In the genomic region with DNA sequence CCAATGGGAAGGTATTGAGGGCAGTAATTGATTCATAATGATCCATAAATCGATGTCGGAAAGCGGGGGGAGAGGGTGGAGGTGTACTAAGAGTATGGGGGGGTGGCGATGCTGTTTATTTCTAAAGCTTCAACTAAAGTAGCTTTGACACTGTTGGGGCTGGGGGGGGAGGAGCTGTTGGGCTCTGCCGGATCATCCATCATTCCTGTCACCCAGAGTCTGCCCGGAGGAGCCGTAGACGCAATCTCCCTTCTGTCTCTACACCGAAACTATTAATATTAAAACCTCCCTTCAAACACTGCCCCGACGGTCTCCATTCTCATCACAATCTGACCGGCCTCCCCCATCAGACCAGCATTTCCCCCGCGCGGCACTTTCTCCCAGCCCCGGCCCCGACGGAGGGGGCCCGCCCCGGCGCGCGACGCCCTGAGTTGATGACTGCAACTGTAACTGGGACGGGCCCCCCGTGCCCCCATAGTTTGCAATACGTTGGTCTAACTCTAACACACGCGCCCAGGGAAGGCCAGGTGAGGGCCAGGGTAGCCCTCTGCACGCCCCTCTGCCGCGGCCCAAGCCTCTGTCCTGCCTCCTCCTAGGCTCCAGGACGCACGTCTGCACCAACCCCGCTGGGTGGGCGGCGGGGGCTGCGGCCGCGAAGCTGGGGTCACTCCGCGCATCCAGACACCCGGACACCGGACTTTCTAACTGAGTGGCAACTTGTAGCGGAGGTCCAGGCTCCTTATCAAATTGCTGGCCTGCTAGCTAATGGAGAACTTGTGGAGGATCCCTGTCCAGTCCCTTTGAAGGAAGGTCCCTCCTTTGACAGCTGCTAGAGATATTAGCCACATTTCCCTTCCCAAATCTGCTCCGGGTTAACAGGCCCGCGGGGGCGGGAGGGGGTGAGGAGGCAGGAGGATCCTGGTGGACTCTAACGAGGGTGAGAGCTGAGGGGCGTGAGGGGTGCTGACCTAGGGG, we compare ENCODE assay signal across 12 cellular contexts.
DNase-seq lines count a peak whose midpoint lies in the region; ATAC-seq and TF ChIP-seq lines count a peak whose summit lies in the region.
"Had no signal": no experiment of that assay in that cellular context is flagged by ENCODE, and none has a peak within 500 bp of the region (broad histone marks: within the 10 kb centered on the region; RNA-seq: fewer than 3 reads in every experiment).

No MANE protein-coding gene starts in this region.

- WGBS in esophagus muscularis mucosa, result 13% methylated on average over 26 of the region's 51 CpGs
- WGBS in mesendoderm (ENCODE audit: extremely low coverage, insufficient coverage, low lambda C conversion rate), result no CpG with 5 or more reads among the region's 51 CpGs
- WGBS in upper lobe of left lung, 2 donors, result 21 to 25% methylated on average over 21 to 34 of the region's 51 CpGs

- no peak overlapping the region for H4K8ac ChIP-seq in mesendoderm (ENCODE audit: low read depth, low read length)

- intact Hi-C loops in esophagus muscularis mucosa (cut with DNase I), result no loop called here

- H3K27me3 ChIP-seq in esophagus muscularis mucosa, result peaks cover 0 to 9% (median 3%) of the 10 kb centered on the region in 4 donors
- peaks cover 41% of the 10 kb centered on the region for H3K27me3 ChIP-seq in mesendoderm (ENCODE audit: insufficient read depth, low read length, poor library complexity)
- peaks cover 0 to 34% (median 14%) of the 10 kb centered on the region in 4 donors for H3K27me3 ChIP-seq in upper lobe of left lung

- peak overlapping the region; percentile 53 to 63 (median 56) for H3K4me3 ChIP-seq in esophagus muscularis mucosa
- no peak overlapping the region for H3K4me3 ChIP-seq in mesendoderm (ENCODE audit: low read length)
- H3K4me3 ChIP-seq in upper lobe of left lung, result peak overlapping the region in 3 of 4 donors; percentile 25 to 38 (median 34)

- ATAC-seq in upper lobe of left lung (ENCODE audit: low FRiP score in 2 of 2), result peak; percentile 44 to 61
- no peak for ATAC-seq in HG03025 (IDR thresholded peaks at IDR 0.05; ENCODE audit: low FRiP score, unreplicated experiment)
- ATAC-seq: natural killer cell treated with Interleukin-12 subunit alpha and Interleukin-12 subunit beta and Interleukin-15 and Interleukin-18, amount 100 ng/mL, for 72 hours had no signal

- H3K36me3 ChIP-seq in esophagus muscularis mucosa (peaks cover 0 to 14% (median 0%) of the 10 kb centered on the region in 4 donors), mesendoderm (ENCODE audit: control insufficient read depth, insufficient read depth, low read length) (no peaks in the 10 kb centered on the region), upper lobe of left lung (peaks cover 0 to 2% (median 0%) of the 10 kb centered on the region in 4 donors)

- TF ChIP-seq EP300 in esophagus muscularis mucosa (IDR thresholded peaks at IDR 0.05), result no peak
- TF ChIP-seq EP300 in upper lobe of left lung (IDR thresholded peaks at IDR 0.05), result no peak

- H3K18ac ChIP-seq in mesendoderm (ENCODE audit: low read length), result no peak overlapping the region

- no peaks in the 10 kb centered on the region for H3K79me1 ChIP-seq in mesendoderm (ENCODE audit: low read length)

- H2BK15ac ChIP-seq in mesendoderm (replicated peaks; ENCODE audit: low read depth), result no peak overlapping the region

- no peak overlapping the region for H4K5ac ChIP-seq in mesendoderm (ENCODE audit: low read length)

- no peak overlapping the region for H3K4ac ChIP-seq in mesendoderm (ENCODE audit: low read depth, low read length)

- no peak overlapping the region for H3K23ac ChIP-seq in mesendoderm (ENCODE audit: low read length)

- TF ChIP-seq CTCF in esophagus muscularis mucosa (IDR thresholded peaks at IDR 0.05), result no peak
- TF ChIP-seq CTCF in upper lobe of left lung (IDR thresholded peaks at IDR 0.05), result no peak

- H2AK5ac ChIP-seq in mesendoderm (ENCODE audit: low read length), result no peak overlapping the region

- no peak overlapping the region for H2BK120ac ChIP-seq in mesendoderm (ENCODE audit: low read depth, low read length)

- H3K9ac ChIP-seq in mesendoderm (ENCODE audit: low read length), result no peak overlapping the region

- H3K9me3 ChIP-seq in esophagus muscularis mucosa (no peaks in the 10 kb centered on the region), upper lobe of left lung (no peaks in the 10 kb centered on the region)

- H3K56ac ChIP-seq in mesendoderm (ENCODE audit: low read length), result peak overlapping the region; percentile 39

- no peak overlapping the region for H3K4me2 ChIP-seq in mesendoderm (ENCODE audit: low read length)

- no peak overlapping the region for H2BK5ac ChIP-seq in mesendoderm (ENCODE audit: low read length)

- TF ChIP-seq POLR2A in esophagus muscularis mucosa (IDR thresholded peaks at IDR 0.05; ENCODE audit: low read depth), result no peak
- no peak for TF ChIP-seq POLR2A in upper lobe of left lung (IDR thresholded peaks at IDR 0.05)

- H3K4me1 ChIP-seq in esophagus muscularis mucosa (peaks cover 7 to 49% (median 44%) of the 10 kb centered on the region in 4 donors), mesendoderm (ENCODE audit: control insufficient read depth, low read depth, low read length) (no peaks in the 10 kb centered on the region), upper lobe of left lung (peaks cover 0 to 27% (median 8%) of the 10 kb centered on the region in 4 donors)

- H3K79me2 ChIP-seq in mesendoderm (ENCODE audit: control insufficient read depth, insufficient read depth, low read length), result no peaks in the 10 kb centered on the region

- DNase-seq in NCI-H82 treated with DMSO at 0.1 percent for 48 hours (lab: John Stamatoyannopoulos, UW; ENCODE audit: unreplicated experiment), result peak; percentile 83
- no peak for DNase-seq in esophagus muscularis mucosa (ENCODE audit: extremely low spot score)
- peak; percentile 45 for DNase-seq in mesendoderm
- DNase-seq in upper lobe of left lung, result peak in 1 of 2 donors; percentile 80
- DNase-seq in cortex of kidney (lab: John Stamatoyannopoulos, UW), result no peak
- DNase-seq in occipital lobe (lab: John Stamatoyannopoulos, UW), result no peak
- DNase-seq: activated CD8-positive, alpha-beta memory T cell treated with anti-CD3 and anti-CD28 coated beads, Interleukin-2, amount 50 U/mL, for 48 hours; NCI-H2107; stimulated activated CD8-positive, alpha-beta memory T cell treated with anti-CD3 and anti-CD28 coated beads, Interleukin-4, amount 100 ng/mL, for 48 hours had no signal

- H3K27ac ChIP-seq in esophagus muscularis mucosa (replicated peaks in 1 of 4), result peak overlapping the region; percentile 61 to 78 (median 72)
- no peak overlapping the region for H3K27ac ChIP-seq in mesendoderm (ENCODE audit: low read depth, low read length)
- no peak overlapping the region for H3K27ac ChIP-seq in upper lobe of left lung
- H3K27ac ChIP-seq: HL-60 had no signal

Comparison
In these comparisons a context has a peak if more than half of its experiments do, and no peak if none do; other contexts are left out.
1. DNase-seq: peak in NCI-H82 treated with DMSO at 0.1 percent for 48 hours (single experiment) and mesendoderm (single experiment); none in esophagus muscularis mucosa (single experiment), cortex of kidney (single experiment) and occipital lobe (single experiment).
2. H3K27ac ChIP-seq: peak in esophagus muscularis mucosa (4 of 4); none in mesendoderm (single experiment) and upper lobe of left lung (0 of 4).